1 cellular context compared by ENCODE assay signal in genomic region chr5:133934822-133935793, GRCh38.
TF ChIP-seq lines count a peak whose summit lies in the region.

No MANE protein-coding gene starts in this region.

TF ChIP-seq in K562, 482 proteins besides CTCF, POLR2A, EP300 and RAD21 (continued from another document):
- TF ChIP-seq BRCA1 (IDR thresholded peaks at IDR 0.05) (no peak), BRCA1 (CRISPR knock-in tag; IDR thresholded peaks at IDR 0.05) (no peak)
